Comparison of ENCODE assay signal across 8 cellular contexts in genomic region chr17:42680331-42680808, GRCh38. TPM values are rescaled to one million over a fixed set of nuclear protein-coding genes. Genes with fewer than 3 reads are reported as not detected.
DNase-seq lines count a peak whose midpoint lies in the region; ATAC-seq, FAIRE-seq and TF ChIP-seq lines count a peak whose summit lies in the region.

No MANE protein-coding gene starts in this region.

- no peaks in the 10 kb centered on the region for H3K36me3 ChIP-seq in breast epithelium
- H3K36me3 ChIP-seq in upper lobe of left lung: peaks cover 0 to 5% (median 0%) of the 10 kb centered on the region in 4 donors

- CTCF ChIA-PET in MCF 10A (lab: Yijun Ruan, JAX): interaction anchor here (0.6 to 6.3 kb wide), 17 partner anchors 11 to 479 kb away, joined by 3 to 61 read pairs (median 3); partner anchors contain the start of genes PSMC3IP, RETREG3 and TUBG1

- H3K4me1 ChIP-seq in breast epithelium: peaks cover 5 to 25% of the 10 kb centered on the region in 2 donors
- H3K4me1 ChIP-seq in upper lobe of left lung: peaks cover 63 to 78% (median 66%) of the 10 kb centered on the region in 4 donors

- no peak for DNase-seq in breast epithelium (ENCODE audit: low spot score in 2 of 2)
- DNase-seq in MCF 10A (ENCODE audit: unreplicated experiment): no peak
- no peak for DNase-seq in activated T-helper 1 cell treated with anti-CD3 and anti-CD28 coated beads, Interleukin-12 subunit alpha, Interleukin-12 subunit beta, Interleukin-2, Interleukin-4 antibody, amounts not matched to agents 30 ng/mL and 10 ng/mL and 1 ng/mL, durations not matched to agents 14 hours and 24 hours and 36 hours (ENCODE audit: low spot score)
- peak; percentile 81 for DNase-seq in left kidney (ENCODE audit: low read depth, low spot score)
- no peak for DNase-seq in upper lobe of left lung
- no peak for DNase-seq in D721Med (ENCODE audit: insufficient read length, low spot score)
- no peak for DNase-seq in activated CD8-positive, alpha-beta memory T cell treated with anti-CD3 and anti-CD28 coated beads, Interleukin-2, amount 50 U/mL, for 4 hours

- FAIRE-seq in D721Med (lab: Jason Lieb, UNC): no peak

- H3K27me3 Mint-ChIP-seq in MCF 10A (ENCODE audit: insufficient read depth, unreplicated experiment): no peaks in the 10 kb centered on the region
- peaks cover 37% of the 10 kb centered on the region for H3K27me3 Mint-ChIP-seq in activated T-helper 1 cell treated with anti-CD3 and anti-CD28 coated beads, Interleukin-12 subunit alpha, Interleukin-12 subunit beta, Interleukin-2, Interleukin-4 antibody, amounts not matched to agents 30 ng/mL and 10 ng/mL and 1 ng/mL, durations not matched to agents 14 hours and 24 hours and 36 hours (ENCODE audit: insufficient read depth)

- H3K27ac Mint-ChIP-seq in MCF 10A (ENCODE audit: low read depth, unreplicated experiment): no peak overlapping the region
- no peak overlapping the region for H3K27ac Mint-ChIP-seq in activated T-helper 1 cell treated with anti-CD3 and anti-CD28 coated beads, Interleukin-12 subunit alpha, Interleukin-12 subunit beta, Interleukin-2, Interleukin-4 antibody, amounts not matched to agents 30 ng/mL and 10 ng/mL and 1 ng/mL, durations not matched to agents 14 hours and 24 hours and 36 hours

- peaks cover 19% of the 10 kb centered on the region for H3K4me1 Mint-ChIP-seq in MCF 10A (ENCODE audit: insufficient read depth, unreplicated experiment)
- H3K4me1 Mint-ChIP-seq in activated T-helper 1 cell treated with anti-CD3 and anti-CD28 coated beads, Interleukin-12 subunit alpha, Interleukin-12 subunit beta, Interleukin-2, Interleukin-4 antibody, amounts not matched to agents 30 ng/mL and 10 ng/mL and 1 ng/mL, durations not matched to agents 14 hours and 24 hours and 36 hours (ENCODE audit: low read depth): peaks cover 55% of the 10 kb centered on the region

- TF ChIP-seq POLR2A in breast epithelium (IDR thresholded peaks at IDR 0.05): no peak
- no peak for TF ChIP-seq POLR2A in upper lobe of left lung (IDR thresholded peaks at IDR 0.05)

- WGBS in upper lobe of left lung, 2 donors: 76 to 79% methylated on average over 4 to 20 of the region's 20 CpGs

- peak overlapping the region; percentile 87 to 94 (median 89) for H3K4me3 ChIP-seq in breast epithelium
- H3K4me3 ChIP-seq in upper lobe of left lung: peak overlapping the region in 3 of 4 donors; percentile 85 to 92 (median 85)

- H3K36me3 Mint-ChIP-seq in MCF 10A (ENCODE audit: insufficient read depth, unreplicated experiment): peaks cover 7% of the 10 kb centered on the region
- H3K36me3 Mint-ChIP-seq in activated T-helper 1 cell treated with anti-CD3 and anti-CD28 coated beads, Interleukin-12 subunit alpha, Interleukin-12 subunit beta, Interleukin-2, Interleukin-4 antibody, amounts not matched to agents 30 ng/mL and 10 ng/mL and 1 ng/mL, durations not matched to agents 14 hours and 24 hours and 36 hours (ENCODE audit: low read depth): peaks cover 2% of the 10 kb centered on the region

- BruUV-seq in MCF 10A (replicated peaks; lab: Mats Ljungman, UMichigan): no TSS peak

- TF ChIP-seq CTCF in breast epithelium (IDR thresholded peaks at IDR 0.05) (no peak), MCF 10A (IDR thresholded peaks at IDR 0.05; ENCODE audit: unreplicated experiment) (no peak), upper lobe of left lung (IDR thresholded peaks at IDR 0.05) (no peak), D721Med (IDR thresholded peaks at IDR 0.05; ENCODE audit: insufficient read depth, missing control alignments) (no peak)

- ATAC-seq in upper lobe of left lung (ENCODE audit: low FRiP score in 2 of 2): no peak
- ATAC-seq in GM21723 (IDR thresholded peaks at IDR 0.05; ENCODE audit: unreplicated experiment): no peak

- POLR2A ChIA-PET in MCF 10A (lab: Yijun Ruan, JAX): interaction anchor here (1.1 to 10.9 kb wide), 6 partner anchors 11 to 102 kb away, joined by 3 to 158 read pairs (median 6); partner anchors contain the start of genes PSMC3IP, RETREG3, TUBG1 and TUBG2

- H3K9me3 Mint-ChIP-seq in MCF 10A (ENCODE audit: unreplicated experiment): no peaks in the 10 kb centered on the region
- no peaks in the 10 kb centered on the region for H3K9me3 Mint-ChIP-seq in activated T-helper 1 cell treated with anti-CD3 and anti-CD28 coated beads, Interleukin-12 subunit alpha, Interleukin-12 subunit beta, Interleukin-2, Interleukin-4 antibody, amounts not matched to agents 30 ng/mL and 10 ng/mL and 1 ng/mL, durations not matched to agents 14 hours and 24 hours and 36 hours

- H3K9me3 ChIP-seq in breast epithelium (no peaks in the 10 kb centered on the region), upper lobe of left lung (no peaks in the 10 kb centered on the region)

- H3K27ac ChIP-seq in breast epithelium (peak overlapping the region; percentile 93 to 96), upper lobe of left lung (peak overlapping the region; percentile 91 to 98 (median 93))

- H3K27me3 ChIP-seq in breast epithelium: no peaks in the 10 kb centered on the region
- peaks cover 0 to 6% (median 3%) of the 10 kb centered on the region in 4 donors for H3K27me3 ChIP-seq in upper lobe of left lung

- TF ChIP-seq EP300 in upper lobe of left lung (IDR thresholded peaks at IDR 0.05): no peak

- H3K4me3 Mint-ChIP-seq in MCF 10A (ENCODE audit: unreplicated experiment): no peak overlapping the region
- H3K4me3 Mint-ChIP-seq in activated T-helper 1 cell treated with anti-CD3 and anti-CD28 coated beads, Interleukin-12 subunit alpha, Interleukin-12 subunit beta, Interleukin-2, Interleukin-4 antibody, amounts not matched to agents 30 ng/mL and 10 ng/mL and 1 ng/mL, durations not matched to agents 14 hours and 24 hours and 36 hours: peak overlapping the region; percentile 47

- intact Hi-C loops in breast epithelium (cut with DNase I; ENCODE audit: low total_unique reads) (no loop called here), MCF 10A (cut with micrococcal nuclease) (no loop called here)
- intact Hi-C loops in activated T-helper 1 cell treated with anti-CD3 and anti-CD28 coated beads, Interleukin-12 subunit alpha, Interleukin-12 subunit beta, Interleukin-2, Interleukin-4 antibody, amounts not matched to agents 30 ng/mL and 10 ng/mL and 1 ng/mL, durations not matched to agents 14 hours and 24 hours and 36 hours (cut with micrococcal nuclease): no loop called here

RNA-seq across cellular contexts. Expression of gene CCR10, which starts 1.3 kb away (rescaled TPM):
- total RNA-seq in breast epithelium (1 to 10 TPM; 1.6 to 4.6 (median 1.9) TPM), MCF 10A (2022) (0.21 and 0.22 TPM in 2 replicates), upper lobe of left lung (1 to 10 TPM in 4 of 6 donors, under 1 TPM in 2; 0.30 to 2.2 (median 1.4) TPM)
- total RNA-seq in activated T-helper 1 cell treated with anti-CD3 and anti-CD28 coated beads, Interleukin-12 subunit alpha, Interleukin-12 subunit beta, Interleukin-2, Interleukin-4 antibody, amounts not matched to agents 30 ng/mL and 10 ng/mL and 1 ng/mL, durations not matched to agents 14 hours and 24 hours and 36 hours: 0.15 and 0.21 TPM in 2 replicates

RNA-seq across cellular contexts. Expression of gene CNTNAP1, which starts 2.0 kb away (rescaled TPM):
- total RNA-seq in breast epithelium (1 to 10 TPM; 1.8 to 4.9 (median 3.7) TPM), MCF 10A (2022) (1.2 and 1.5 TPM in 2 replicates), upper lobe of left lung (10 to 100 TPM in 1 of 6 donors, 1 to 10 TPM in 5; 1.7 to 37.7 (median 4.3) TPM)
- total RNA-seq in activated T-helper 1 cell treated with anti-CD3 and anti-CD28 coated beads, Interleukin-12 subunit alpha, Interleukin-12 subunit beta, Interleukin-2, Interleukin-4 antibody, amounts not matched to agents 30 ng/mL and 10 ng/mL and 1 ng/mL, durations not matched to agents 14 hours and 24 hours and 36 hours: 1.8 and 2.2 TPM in 2 replicates

RNA-seq across cellular contexts. Expression of gene PLEKHH3, which starts 3.6 kb away (rescaled TPM):
- total RNA-seq in breast epithelium (10 to 100 TPM; 15.4 to 32.2 (median 24.6) TPM), MCF 10A (2022) (12.5 and 12.9 TPM in 2 replicates), upper lobe of left lung (10 to 100 TPM; 18.4 to 93.2 (median 28.4) TPM)
- total RNA-seq in activated T-helper 1 cell treated with anti-CD3 and anti-CD28 coated beads, Interleukin-12 subunit alpha, Interleukin-12 subunit beta, Interleukin-2, Interleukin-4 antibody, amounts not matched to agents 30 ng/mL and 10 ng/mL and 1 ng/mL, durations not matched to agents 14 hours and 24 hours and 36 hours: 0.52 and 0.76 TPM in 2 replicates

RNA-seq across cellular contexts. Expression of gene TUBG2, which starts 21.3 kb away (rescaled TPM):
- total RNA-seq in breast epithelium (10 to 100 TPM; 19.2 to 27.9 (median 26.1) TPM), MCF 10A (2022) (21.3 and 23.4 TPM in 2 replicates), upper lobe of left lung (100 to 1,000 TPM in 1 of 6 donors, 10 to 100 TPM in 5; 12.4 to 104 (median 15.2) TPM)
- total RNA-seq in activated T-helper 1 cell treated with anti-CD3 and anti-CD28 coated beads, Interleukin-12 subunit alpha, Interleukin-12 subunit beta, Interleukin-2, Interleukin-4 antibody, amounts not matched to agents 30 ng/mL and 10 ng/mL and 1 ng/mL, durations not matched to agents 14 hours and 24 hours and 36 hours: 9.1 and 11.6 TPM in 2 replicates
